Comparison of ENCODE assay signal across 18 cellular contexts in genomic region chr16:79347176-79347715, GRCh38.
"Had no signal": no experiment of that assay in that cellular context is flagged by ENCODE, and none has a peak within 500 bp of the region (broad histone marks: within the 10 kb centered on the region; RNA-seq: fewer than 3 reads in every experiment).

No MANE protein-coding gene starts in this region.

- H3K4me1 ChIP-seq: sigmoid colon, uterus had no signal

- H3K4me3 ChIP-seq: ovary, psoas muscle, sigmoid colon, tibial nerve, uterus had no signal

- H3K27me3 Mint-ChIP-seq: activated naive CD8-positive, alpha-beta T cell had no signal

- H3K9me3 Mint-ChIP-seq: activated CD4-positive, alpha-beta T cell treated with anti-CD3 and anti-CD28 coated beads, Interleukin-2, amount 10 ng/mL, durations not matched to agents 7 days and 5 days had no signal

- H3K27ac Mint-ChIP-seq: activated CD4-positive, alpha-beta T cell treated with anti-CD3 and anti-CD28 coated beads, Interleukin-2, amount 10 ng/mL, durations not matched to agents 7 days and 5 days; activated naive CD8-positive, alpha-beta T cell had no signal

- H3K36me3 ChIP-seq: ovary, sigmoid colon, tibial nerve, uterus had no signal

- H3K4me1 Mint-ChIP-seq: activated CD4-positive, alpha-beta T cell treated with anti-CD3 and anti-CD28 coated beads, Interleukin-2, amount 10 ng/mL, durations not matched to agents 7 days and 5 days had no signal

- DNase-seq: activated CD4-positive, alpha-beta T cell treated with anti-CD3 and anti-CD28 coated beads, Interleukin-2, amount 10 ng/mL, durations not matched to agents 7 days and 5 days; activated CD4-positive, CD25-positive, alpha-beta regulatory T cell; foreskin fibroblast; mammary epithelial cell; ovary; psoas muscle; sigmoid colon; stimulated activated CD8-positive, alpha-beta memory T cell treated with anti-CD3 and anti-CD28 coated beads, Interleukin-4, amount 100 ng/mL, for 48 hours; stimulated activated naive CD4-positive, alpha-beta T cell treated with Interleukin-2 at 50 U/mL for 16 hours; T-helper 1 cell; T-helper 9 cell; uterus had no signal

- H3K36me3 Mint-ChIP-seq: activated naive CD8-positive, alpha-beta T cell had no signal

- H3K4me3 Mint-ChIP-seq: activated CD4-positive, alpha-beta T cell treated with anti-CD3 and anti-CD28 coated beads, Interleukin-2, amount 10 ng/mL, durations not matched to agents 7 days and 5 days; activated naive CD8-positive, alpha-beta T cell; neural crest cell had no signal

- H3K27ac ChIP-seq: epithelial cell of prostate, ovary, psoas muscle, sigmoid colon, tibial nerve, uterus had no signal

- H3K9me3 ChIP-seq: ovary, psoas muscle, sigmoid colon, tibial nerve, uterus had no signal

- H3K27me3 ChIP-seq: ovary, sigmoid colon, tibial nerve, uterus had no signal

- ATAC-seq: left lobe of liver, psoas muscle, SK-N-SH treated with all-trans-retinoic acid at 6 μM for 48 hours had no signal
